In genomic region chr10:68599754-68600040, GRCh38 we compare ENCODE assay signal across 8 cellular contexts. TPM values are rescaled to one million over a fixed set of nuclear protein-coding genes. Genes with fewer than 3 reads are reported as not detected.
DNase-seq lines count a peak whose midpoint lies in the region; ATAC-seq, FAIRE-seq and TF ChIP-seq lines count a peak whose summit lies in the region.

No MANE protein-coding gene starts in this region.

- ATAC-seq in A549: 0 out of 6 replicates have a peak, but pooled peaks of 1 of the 2 experiments have one; percentile 7
- ATAC-seq in naive B cell (ENCODE audit: low read depth in 2 of 2): no peak
- ATAC-seq in GM21825 (IDR thresholded peaks at IDR 0.05; ENCODE audit: unreplicated experiment): no peak
- no peak for ATAC-seq in HG03439 (IDR thresholded peaks at IDR 0.05; ENCODE audit: unreplicated experiment)

- TF ChIP-seq CTCF in A549 (IDR thresholded peaks at IDR 0.05): no peak
- TF ChIP-seq CTCF in Loucy (conservative IDR thresholded peaks at IDR 0.05; ENCODE audit: low read length): no peak

- H3K9me3 ChIP-seq in A549 (no peaks in the 10 kb centered on the region), Loucy (ENCODE audit: insufficient read depth, low read depth, low read length) (no peaks in the 10 kb centered on the region)

- peaks cover 17% of the 10 kb centered on the region for H3K27me3 Mint-ChIP-seq in dendritic cell treated with granulocyte-macrophage colony-stimulating factor and Interleukin-4, amounts not matched to agents 40 ng/mL and 50 ng/mL, for 4 days
- H3K27me3 Mint-ChIP-seq in naive B cell: no peaks in the 10 kb centered on the region

- peaks cover 39% of the 10 kb centered on the region for H3K79me2 ChIP-seq in Loucy (ENCODE audit: insufficient read depth, low read length)

- FAIRE-seq in A549 (lab: Jason Lieb, UNC): no peak

- H3K4me1 ChIP-seq in A549 (peaks cover 30% of the 10 kb centered on the region), Loucy (ENCODE audit: insufficient read depth, low read length, poor library complexity, severe bottlenecking) (peaks cover 51% of the 10 kb centered on the region)

- no peaks in the 10 kb centered on the region for H3K9me3 Mint-ChIP-seq in dendritic cell treated with granulocyte-macrophage colony-stimulating factor and Interleukin-4, amounts not matched to agents 40 ng/mL and 50 ng/mL, for 4 days
- H3K9me3 Mint-ChIP-seq in naive B cell: no peaks in the 10 kb centered on the region

- H3K4me1 Mint-ChIP-seq in dendritic cell treated with granulocyte-macrophage colony-stimulating factor and Interleukin-4, amounts not matched to agents 40 ng/mL and 50 ng/mL, for 4 days (ENCODE audit: low read depth): peaks cover 13% of the 10 kb centered on the region
- H3K4me1 Mint-ChIP-seq in naive B cell: peaks cover 15 to 26% (median 18%) of the 10 kb centered on the region in 3 donors

- peak overlapping the region; percentile 94 for H2AFZ ChIP-seq in Loucy (ENCODE audit: low read length)

- H3F3A ChIP-seq in Loucy (ENCODE audit: low read depth): no peaks in the 10 kb centered on the region

- TF ChIP-seq RAD21 in A549 (conservative IDR thresholded peaks at IDR 0.05 in 1 of 2, IDR thresholded peaks at IDR 0.05 in 1 of 2): no peak

- H3K27ac Mint-ChIP-seq in dendritic cell treated with granulocyte-macrophage colony-stimulating factor and Interleukin-4, amounts not matched to agents 40 ng/mL and 50 ng/mL, for 4 days: peak overlapping the region; percentile 85
- H3K27ac Mint-ChIP-seq in naive B cell: peak overlapping the region in 3 of 6 donors; percentile 42 to 90 (median 79)

- H3K4me3 ChIP-seq in A549: peak overlapping the region; percentile 46
- H3K4me3 ChIP-seq in Loucy (ENCODE audit: low read length, poor library complexity, severe bottlenecking): peak overlapping the region; percentile 82

- 8% methylated on average over 3 of the region's 3 CpGs for WGBS in A549 (ENCODE audit: missing lambda C conversion rate)

- TF ChIP-seq POLR2A in A549 (IDR thresholded peaks at IDR 0.05; ENCODE audit: low read length): no peak

- no peak for DNase-seq in A549 (ENCODE audit: low read depth in 1 of 2, low spot score in 1 of 2)
- no peak for DNase-seq in naive B cell
- no peak for DNase-seq in putamen (ENCODE audit: low spot score)
- DNase-seq in UCSD-AML1 (lab: John Stamatoyannopoulos, UW; ENCODE audit: unreplicated experiment): no peak

- H3K36me3 Mint-ChIP-seq in dendritic cell treated with granulocyte-macrophage colony-stimulating factor and Interleukin-4, amounts not matched to agents 40 ng/mL and 50 ng/mL, for 4 days (ENCODE audit: low read depth): no peaks in the 10 kb centered on the region
- no peaks in the 10 kb centered on the region for H3K36me3 Mint-ChIP-seq in naive B cell

- H3K9me2 ChIP-seq in Loucy (replicated peaks; ENCODE audit: low read depth, low read length): no peaks in the 10 kb centered on the region

- no peak overlapping the region for H3K4me3 Mint-ChIP-seq in dendritic cell treated with granulocyte-macrophage colony-stimulating factor and Interleukin-4, amounts not matched to agents 40 ng/mL and 50 ng/mL, for 4 days
- peak overlapping the region; percentile 83 to 95 (median 90) for H3K4me3 Mint-ChIP-seq in naive B cell

- POLR2A ChIA-PET in A549 (lab: Yijun Ruan, JAX): interaction anchor here (0.6 to 1.3 kb wide), 2 partner anchors 38 to 40 kb away, joined by 3 to 11 read pairs; partner anchors contain the start of gene TET1

- CTCF ChIA-PET in A549 (lab: Yijun Ruan, JAX): interaction anchor here (0.6 to 1.9 kb wide), 2 partner anchors 9 to 194 kb away, joined by 3 to 6 read pairs; no protein-coding TSS in a partner anchor

- H3K27ac ChIP-seq in A549: peak overlapping the region; percentile 89

- peak overlapping the region; percentile 93 for H3K9ac ChIP-seq in Loucy (ENCODE audit: low read depth, low read length, poor library complexity, severe bottlenecking)

- peak overlapping the region; percentile 89 for H3K4me2 ChIP-seq in A549
- H3K4me2 ChIP-seq in Loucy (ENCODE audit: low read depth, low read length, poor library complexity, severe bottlenecking): peak overlapping the region; percentile 99

- no peaks in the 10 kb centered on the region for H3K36me3 ChIP-seq in Loucy (ENCODE audit: insufficient read depth, low read length)

- H4K20me1 ChIP-seq in Loucy (ENCODE audit: insufficient read depth, low read length, poor library complexity, severe bottlenecking): peaks cover 2% of the 10 kb centered on the region

- intact Hi-C loops in dendritic cell treated with granulocyte-macrophage colony-stimulating factor and Interleukin-4, amounts not matched to agents 40 ng/mL and 50 ng/mL, for 4 days (cut with micrococcal nuclease): loop anchor here (1.0 kb wide), 1 partner anchor 39 kb away; the partner anchor contains the start of gene TET1

- no peak for TF ChIP-seq EP300 in A549 (IDR thresholded peaks at IDR 0.05)

- no peaks in the 10 kb centered on the region for H3K27me3 ChIP-seq in Loucy (ENCODE audit: insufficient read depth, low read length, poor library complexity, severe bottlenecking)

TF ChIP-seq in A549, 52 proteins besides CTCF, POLR2A, EP300 and RAD21:
- no peak for TF ChIP-seq PHF8 (IDR thresholded peaks at IDR 0.05; ENCODE audit: borderline replicate concordance, low read depth)
- no peak for TF ChIP-seq RARB (CRISPR knock-in tag; IDR thresholded peaks at IDR 0.05)
- TF ChIP-seq RCOR1 (IDR thresholded peaks at IDR 0.05; ENCODE audit: low read depth, low read length): no peak
- TF ChIP-seq E2F6 (IDR thresholded peaks at IDR 0.05; ENCODE audit: borderline replicate concordance, low read depth): 0 out of 2 replicates have a peak, but pooled peaks have one; percentile 12

RNA-seq across cellular contexts. Expression of gene TET1, which starts 39.6 kb away (rescaled TPM):
- polyA plus RNA-seq in A549 (2011; rRNA removed) (1.7 and 1.8 TPM in 2 replicates), A549 (2017; fragmentation: RNase III; extraction: RNeasy Plus Mini Kit Qiagen cat#74134 plus additional on column Dnase treatment) (0.45 to 0.49 TPM (median 0.45 TPM) in 3 replicates), naive B cell (ENCODE audit: low read depth in 6 of 6) (under 1 TPM in 5 of 6 donors, not detected in 1; 0.58 to 0.97 (median 0.64) TPM)
- 0.25 and 0.34 TPM in 2 replicates for polyA plus RNA-seq in A549 (2012; cell fraction: cytosol; rRNA removed)
- 0.30 and 0.43 TPM in 2 replicates for polyA plus RNA-seq in A549 (2012; cell fraction: nucleus; rRNA removed)
- polyA minus RNA-seq in A549 (2011; rRNA and poly(A)+ RNA removed): 4.5 and 5.4 TPM in 2 replicates
